In genomic region chr18:49021433-49022129, GRCh38 we compare ENCODE assay signal across 9 cellular contexts.
DNase-seq lines count a peak whose midpoint lies in the region; FAIRE-seq and TF ChIP-seq lines count a peak whose summit lies in the region.
"Had no signal": no experiment of that assay in that cellular context is flagged by ENCODE, and none has a peak within 500 bp of the region (broad histone marks: within the 10 kb centered on the region; RNA-seq: fewer than 3 reads in every experiment).

No MANE protein-coding gene starts in this region.

- DNase-seq in HuH-7 (ENCODE audit: low spot score) (peak; percentile 73), erythroblast (lab: John Stamatoyannopoulos, UW) (peak; percentile 63 to 74), osteoblast (ENCODE audit: insufficient read length, low spot score, missing footprints) (peak; percentile 91), T-helper 9 cell (no peak), NCI-H446 (lab: John Stamatoyannopoulos, UW) (no peak), NCI-H1092 treated with DMSO at 0.1 percent for 48 hours (lab: John Stamatoyannopoulos, UW) (no peak)
- peak; percentile 33 to 53 for DNase-seq in activated CD4-positive, alpha-beta T cell treated with anti-CD3 and anti-CD28 coated beads for 24 hours (ENCODE audit: low read depth in 2 of 2)

- no peaks in the 10 kb centered on the region for H3K79me2 ChIP-seq in osteoblast (ENCODE audit: insufficient read depth, low read length)

- H4K20me1 ChIP-seq in osteoblast (ENCODE audit: insufficient read depth, low read length): no peaks in the 10 kb centered on the region

- H3K27ac ChIP-seq in osteoblast (ENCODE audit: low read depth, low read length): no peak overlapping the region
- H3K27ac ChIP-seq: neutrophil had no signal

- no peaks in the 10 kb centered on the region for H3K36me3 ChIP-seq in osteoblast (ENCODE audit: insufficient read depth, low read length)
- H3K36me3 ChIP-seq: neutrophil had no signal

- peaks cover 10% of the 10 kb centered on the region for H3K4me1 ChIP-seq in osteoblast (ENCODE audit: insufficient read depth, low read length)

- H2AFZ ChIP-seq in osteoblast (ENCODE audit: low read length): no peak overlapping the region

- peak; percentile 81 for FAIRE-seq in G401.6 (lab: Jason Lieb, UNC)

- H3K4me2 ChIP-seq in osteoblast (ENCODE audit: insufficient read depth, low read length): no peak overlapping the region

- H3K9me3 ChIP-seq in osteoblast (ENCODE audit: low read depth, low read length): no peaks in the 10 kb centered on the region
- H3K9me3 ChIP-seq: neutrophil had no signal

- TF ChIP-seq CTCF in osteoblast (IDR thresholded peaks at IDR 0.05; ENCODE audit: extremely low read depth, low read depth, low read length): peak; percentile 45

- no peaks in the 10 kb centered on the region for H3K27me3 ChIP-seq in osteoblast (ENCODE audit: insufficient read depth, low read length)
- H3K27me3 ChIP-seq: neutrophil had no signal

- no peak for TF ChIP-seq POLR2A in erythroblast (IDR thresholded peaks at IDR 0.05; ENCODE audit: low read length)

- H3K4me3 ChIP-seq in osteoblast (ENCODE audit: insufficient read depth, low read length): no peak overlapping the region

Comparison
In these comparisons a context has a peak if more than half of its experiments do, and no peak if none do; other contexts are left out.
1. DNase-seq: peak in HuH-7 (single experiment), activated CD4-positive, alpha-beta T cell treated with anti-CD3 and anti-CD28 coated beads for 24 hours (2 of 2), erythroblast (2 of 2) and osteoblast (single experiment); none in T-helper 9 cell (single experiment), NCI-H446 (0 of 2) and NCI-H1092 treated with DMSO at 0.1 percent for 48 hours (single experiment).